In the genomic region with DNA sequence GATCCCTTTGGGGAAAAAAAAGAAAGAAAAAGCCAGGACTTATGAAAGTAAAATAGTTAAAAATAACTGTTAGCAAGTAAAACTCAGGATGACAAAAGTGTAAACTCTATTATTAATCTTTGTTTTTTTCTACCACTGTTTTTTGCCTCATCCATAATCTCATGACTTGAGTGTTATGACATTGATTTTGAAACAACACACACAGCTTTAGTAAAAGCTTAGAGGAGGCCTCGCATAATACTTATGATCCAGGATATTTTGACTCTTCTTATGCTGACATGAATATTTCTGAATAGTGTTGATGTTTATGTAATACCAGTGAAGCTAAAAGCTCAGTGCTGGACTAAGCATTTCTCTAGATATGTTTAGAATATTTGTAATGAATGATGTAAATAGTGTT, we compare ENCODE assay signal across 17 cellular contexts. TPM values are rescaled to one million over a fixed set of nuclear protein-coding genes. Genes with fewer than 3 reads are reported as not detected.
DNase-seq lines count a peak whose midpoint lies in the region; TF ChIP-seq lines count a peak whose summit lies in the region.
"Had no signal": no experiment of that assay in that cellular context is flagged by ENCODE, and none has a peak within 500 bp of the region (broad histone marks: within the 10 kb centered on the region; RNA-seq: fewer than 3 reads in every experiment).

No MANE protein-coding gene starts in this region.

- no peak for TF ChIP-seq POLR2A in testis (IDR thresholded peaks at IDR 0.05)

- peak overlapping the region; percentile 46 for H3K27ac ChIP-seq in neural cell (ENCODE audit: low read length)
- peak overlapping the region; percentile 8 to 57 for H3K27ac ChIP-seq in testis
- no peak overlapping the region for H3K27ac ChIP-seq in OCI-LY7 (ENCODE audit: low read depth, low read length, poor library complexity, severe bottlenecking)
- H3K27ac ChIP-seq: C4-2B, Peyer's patch had no signal

- H3K9me3 ChIP-seq in adipocyte (ENCODE audit: control insufficient read depth, low read length), result no peaks in the 10 kb centered on the region
- H3K9me3 ChIP-seq in neural cell (ENCODE audit: low read length), result no peaks in the 10 kb centered on the region
- H3K9me3 ChIP-seq in testis, result no peaks in the 10 kb centered on the region
- H3K9me3 ChIP-seq in OCI-LY7 (ENCODE audit: low read length), result peaks cover 8% of the 10 kb centered on the region; the same call in 1 of the 2 replicates
- H3K9me3 ChIP-seq: Peyer's patch had no signal

- H3K9ac ChIP-seq in adipocyte (ENCODE audit: low read length) (peak overlapping the region; percentile 18), neural cell (ENCODE audit: low read length) (no peak overlapping the region)

- no peaks in the 10 kb centered on the region for H3K27me3 ChIP-seq in adipocyte (replicated peaks; ENCODE audit: control insufficient read depth, insufficient read depth, low read length)
- no peaks in the 10 kb centered on the region for H3K27me3 ChIP-seq in neural cell (ENCODE audit: insufficient read depth, low read depth, low read length)
- H3K27me3 ChIP-seq in testis, result no peaks in the 10 kb centered on the region
- H3K27me3 ChIP-seq: Peyer's patch had no signal

- peaks cover 45% of the 10 kb centered on the region for H3K4me1 ChIP-seq in adipocyte (ENCODE audit: control insufficient read depth, insufficient read depth, low read length)
- peaks cover 39% of the 10 kb centered on the region for H3K4me1 ChIP-seq in testis
- H3K4me1 ChIP-seq in OCI-LY7 (ENCODE audit: insufficient read depth, low read length, poor library complexity, severe bottlenecking), result peaks cover 8% of the 10 kb centered on the region

- POLR2A ChIA-PET in OCI-LY7 (lab: Charles Lee), result interaction anchor here (0.5 kb wide), 1 partner anchor 206 kb away, joined by 3 read pairs; no protein-coding TSS in a partner anchor

- DNase-seq in adipocyte (ENCODE audit: low read depth), result no peak
- peak; percentile 56 for DNase-seq in fibroblast of villous mesenchyme (ENCODE audit: low read depth)
- no peak for DNase-seq in testis
- no peak for DNase-seq in OCI-LY7 (ENCODE audit: low spot score)
- no peak for DNase-seq in globus pallidus (ENCODE audit: low spot score)
- no peak for DNase-seq in germinal center (ENCODE audit: low spot score)
- DNase-seq: ACHN, DMS79, HCEC 1CT, NCI-H1092 treated with DMSO at 0.1 percent for 48 hours, NCI-H146, NCI-H2081, NCI-H2171 treated with DMSO at 0.1 percent for 48 hours, NCI-H446 treated with DMSO at 0.1 percent for 48 hours, Peyer's patch had no signal

- 36 to 52% methylated on average over 1 of the region's 1 CpG for WGBS in testis, 2 donors

- TF ChIP-seq EP300 in neural cell (conservative IDR thresholded peaks at IDR 0.05; ENCODE audit: poor library complexity, severe bottlenecking), result no peak

- intact Hi-C loops in testis (cut with DNase I; ENCODE audit: low total_unique reads), result no loop called here
- intact Hi-C loops in OCI-LY7 (cut with micrococcal nuclease; ENCODE audit: unreplicated experiment), result no loop called here

- CTCF ChIA-PET in OCI-LY7 (lab: Charles Lee; ENCODE audit: unreplicated experiment), result no interaction called here

- H2AFZ ChIP-seq in neural cell (ENCODE audit: low read depth, low read length), result no peak overlapping the region
- H2AFZ ChIP-seq in OCI-LY7 (ENCODE audit: low read length), result no peak overlapping the region

- H3K9me2 ChIP-seq in neural cell (ENCODE audit: insufficient read depth, low read length) (no peaks in the 10 kb centered on the region), OCI-LY7 (ENCODE audit: insufficient read depth, low read length) (no peaks in the 10 kb centered on the region)

- no peaks in the 10 kb centered on the region for H3K36me3 ChIP-seq in adipocyte (ENCODE audit: control insufficient read depth, insufficient read depth, low read length, severe bottlenecking)
- peaks cover 4% of the 10 kb centered on the region for H3K36me3 ChIP-seq in neural cell (ENCODE audit: insufficient read depth, low read length)
- H3K36me3 ChIP-seq in testis (ENCODE audit: low read depth, missing control alignments), result no peaks in the 10 kb centered on the region
- peaks cover 28% of the 10 kb centered on the region for H3K36me3 ChIP-seq in OCI-LY7 (ENCODE audit: insufficient read depth, low read length)
- H3K36me3 ChIP-seq: Peyer's patch had no signal

- H3K4me3 ChIP-seq in adipocyte (ENCODE audit: low read length) (peak overlapping the region; percentile 22), fibroblast of villous mesenchyme (ENCODE audit: low read depth, low read length) (no peak overlapping the region), neural cell (ENCODE audit: low read length) (no peak overlapping the region), testis (no peak overlapping the region), OCI-LY7 (ENCODE audit: low read depth, low read length, poor library complexity, severe bottlenecking) (no peak overlapping the region)
- H3K4me3 ChIP-seq: Peyer's patch had no signal

- H3K4me2 ChIP-seq in neural cell (ENCODE audit: low read length) (no peak overlapping the region), OCI-LY7 (ENCODE audit: low read length) (no peak overlapping the region)

- H3F3A ChIP-seq in neural cell (ENCODE audit: insufficient read depth, low read length, poor library complexity, severe bottlenecking), result no peaks in the 10 kb centered on the region

- H4K20me1 ChIP-seq in neural cell (ENCODE audit: insufficient read depth), result no peaks in the 10 kb centered on the region
- H4K20me1 ChIP-seq in OCI-LY7 (ENCODE audit: insufficient read depth, low read length), result no peaks in the 10 kb centered on the region

- TF ChIP-seq CTCF in fibroblast of villous mesenchyme (IDR thresholded peaks at IDR 0.05; ENCODE audit: insufficient read depth, low read depth, low read length) (no peak), neural cell (IDR thresholded peaks at IDR 0.05; ENCODE audit: poor library complexity, severe bottlenecking) (no peak), testis (IDR thresholded peaks at IDR 0.05) (no peak), OCI-LY7 (conservative IDR thresholded peaks at IDR 0.05; ENCODE audit: low read length) (no peak)

- H3K79me2 ChIP-seq in neural cell (replicated peaks; ENCODE audit: insufficient read depth, low read length), result peaks cover 90% of the 10 kb centered on the region
- H3K79me2 ChIP-seq in OCI-LY7 (ENCODE audit: insufficient read depth, low read depth, low read length), result peaks cover 34% of the 10 kb centered on the region; the same call in 1 of the 2 replicates

- BruUV-seq in OCI-LY7 (replicated peaks; lab: Mats Ljungman, UMichigan), result no TSS peak

- no peak for TF ChIP-seq RAD21 in neural cell (conservative IDR thresholded peaks at IDR 0.05)

TF ChIP-seq in neural cell, 6 proteins besides CTCF, POLR2A, EP300 and RAD21:
- TF ChIP-seq POLR2AphosphoS5 (IDR thresholded peaks at IDR 0.05) (no peak), SMC3 (conservative IDR thresholded peaks at IDR 0.05; ENCODE audit: poor library complexity) (no peak)
- TF ChIP-seq, protein P1, sequence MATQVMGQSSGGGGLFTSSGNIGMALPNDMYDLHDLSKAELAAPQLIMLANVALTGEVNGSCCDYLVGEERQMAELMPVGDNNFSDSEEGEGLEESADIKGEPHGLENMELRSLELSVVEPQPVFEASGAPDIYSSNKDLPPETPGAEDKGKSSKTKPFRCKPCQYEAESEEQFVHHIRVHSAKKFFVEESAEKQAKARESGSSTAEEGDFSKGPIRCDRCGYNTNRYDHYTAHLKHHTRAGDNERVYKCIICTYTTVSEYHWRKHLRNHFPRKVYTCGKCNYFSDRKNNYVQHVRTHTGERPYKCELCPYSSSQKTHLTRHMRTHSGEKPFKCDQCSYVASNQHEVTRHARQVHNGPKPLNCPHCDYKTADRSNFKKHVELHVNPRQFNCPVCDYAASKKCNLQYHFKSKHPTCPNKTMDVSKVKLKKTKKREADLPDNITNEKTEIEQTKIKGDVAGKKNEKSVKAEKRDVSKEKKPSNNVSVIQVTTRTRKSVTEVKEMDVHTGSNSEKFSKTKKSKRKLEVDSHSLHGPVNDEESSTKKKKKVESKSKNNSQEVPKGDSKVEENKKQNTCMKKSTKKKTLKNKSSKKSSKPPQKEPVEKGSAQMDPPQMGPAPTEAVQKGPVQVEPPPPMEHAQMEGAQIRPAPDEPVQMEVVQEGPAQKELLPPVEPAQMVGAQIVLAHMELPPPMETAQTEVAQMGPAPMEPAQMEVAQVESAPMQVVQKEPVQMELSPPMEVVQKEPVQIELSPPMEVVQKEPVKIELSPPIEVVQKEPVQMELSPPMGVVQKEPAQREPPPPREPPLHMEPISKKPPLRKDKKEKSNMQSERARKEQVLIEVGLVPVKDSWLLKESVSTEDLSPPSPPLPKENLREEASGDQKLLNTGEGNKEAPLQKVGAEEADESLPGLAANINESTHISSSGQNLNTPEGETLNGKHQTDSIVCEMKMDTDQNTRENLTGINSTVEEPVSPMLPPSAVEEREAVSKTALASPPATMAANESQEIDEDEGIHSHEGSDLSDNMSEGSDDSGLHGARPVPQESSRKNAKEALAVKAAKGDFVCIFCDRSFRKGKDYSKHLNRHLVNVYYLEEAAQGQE (IDR thresholded peaks at IDR 0.05; ENCODE audit: borderline replicate concordance), result no peak

RNA-seq across cellular contexts. Expression of gene KAT6B, which starts 10.5 kb away (rescaled TPM):
- 25.4 and 26.3 TPM in 2 replicates for total RNA-seq in fibroblast of villous mesenchyme
- 11.5 and 13.3 TPM in 2 replicates for polyA plus RNA-seq in neural cell
- polyA minus RNA-seq in neural cell, result 183 and 191 TPM in 2 replicates
- 100 to 1,000 TPM; 106 to 109 TPM for total RNA-seq in testis
- 23.9 TPM for polyA plus RNA-seq in testis (ENCODE audit: insufficient read depth, low read depth, low replicate concordance)
- 20.8 and 20.9 TPM in 2 replicates for total RNA-seq in OCI-LY7 (2014; rRNA removed; shearing (Covaris generic))
- total RNA-seq in OCI-LY7 (2022), result 31.4 and 40.8 TPM in 2 replicates
